ENCODE assay signal across 1 cellular context in the genomic region with DNA sequence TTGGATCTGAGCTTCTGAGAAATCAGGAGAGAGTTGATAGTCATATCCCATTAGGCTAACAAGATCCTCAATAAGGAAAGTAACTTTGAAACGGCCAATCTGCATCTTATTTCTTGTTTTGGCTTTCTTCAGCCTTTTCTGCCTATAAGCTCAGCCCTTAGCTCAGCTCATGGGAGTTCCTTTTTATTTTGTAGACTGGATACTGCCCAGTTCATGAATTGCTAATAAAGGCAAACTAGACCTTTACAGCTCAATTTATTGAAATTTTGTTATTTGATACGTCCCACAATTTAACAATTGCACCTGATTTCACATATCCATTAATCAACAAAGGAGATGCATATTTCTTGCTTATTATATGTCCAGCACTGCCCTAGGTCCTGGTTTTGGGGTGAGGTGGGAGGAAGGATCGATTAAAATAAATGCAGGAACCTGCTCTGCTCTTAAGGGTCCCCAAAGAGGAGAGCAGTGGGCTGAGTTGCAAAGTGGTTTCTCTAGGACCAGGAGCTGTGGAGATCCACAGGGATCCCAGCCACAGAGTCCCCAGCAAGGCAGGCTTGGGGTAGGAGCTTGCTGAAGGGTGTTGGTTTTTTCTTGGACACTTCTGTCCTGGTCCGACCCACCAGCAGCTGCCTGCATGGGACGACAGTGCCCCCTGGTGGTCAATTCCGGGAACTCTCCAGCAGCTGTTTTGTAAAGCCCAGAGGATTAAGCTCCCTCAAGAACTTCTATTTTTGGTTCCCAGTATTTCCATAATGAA.
TF ChIP-seq lines count a peak whose summit lies in the region.

No MANE protein-coding gene starts in this region.

TF ChIP-seq in K562, 482 proteins besides CTCF, POLR2A, EP300 and RAD21 (continued from another document and continues in another):
- TF ChIP-seq, protein P1, sequence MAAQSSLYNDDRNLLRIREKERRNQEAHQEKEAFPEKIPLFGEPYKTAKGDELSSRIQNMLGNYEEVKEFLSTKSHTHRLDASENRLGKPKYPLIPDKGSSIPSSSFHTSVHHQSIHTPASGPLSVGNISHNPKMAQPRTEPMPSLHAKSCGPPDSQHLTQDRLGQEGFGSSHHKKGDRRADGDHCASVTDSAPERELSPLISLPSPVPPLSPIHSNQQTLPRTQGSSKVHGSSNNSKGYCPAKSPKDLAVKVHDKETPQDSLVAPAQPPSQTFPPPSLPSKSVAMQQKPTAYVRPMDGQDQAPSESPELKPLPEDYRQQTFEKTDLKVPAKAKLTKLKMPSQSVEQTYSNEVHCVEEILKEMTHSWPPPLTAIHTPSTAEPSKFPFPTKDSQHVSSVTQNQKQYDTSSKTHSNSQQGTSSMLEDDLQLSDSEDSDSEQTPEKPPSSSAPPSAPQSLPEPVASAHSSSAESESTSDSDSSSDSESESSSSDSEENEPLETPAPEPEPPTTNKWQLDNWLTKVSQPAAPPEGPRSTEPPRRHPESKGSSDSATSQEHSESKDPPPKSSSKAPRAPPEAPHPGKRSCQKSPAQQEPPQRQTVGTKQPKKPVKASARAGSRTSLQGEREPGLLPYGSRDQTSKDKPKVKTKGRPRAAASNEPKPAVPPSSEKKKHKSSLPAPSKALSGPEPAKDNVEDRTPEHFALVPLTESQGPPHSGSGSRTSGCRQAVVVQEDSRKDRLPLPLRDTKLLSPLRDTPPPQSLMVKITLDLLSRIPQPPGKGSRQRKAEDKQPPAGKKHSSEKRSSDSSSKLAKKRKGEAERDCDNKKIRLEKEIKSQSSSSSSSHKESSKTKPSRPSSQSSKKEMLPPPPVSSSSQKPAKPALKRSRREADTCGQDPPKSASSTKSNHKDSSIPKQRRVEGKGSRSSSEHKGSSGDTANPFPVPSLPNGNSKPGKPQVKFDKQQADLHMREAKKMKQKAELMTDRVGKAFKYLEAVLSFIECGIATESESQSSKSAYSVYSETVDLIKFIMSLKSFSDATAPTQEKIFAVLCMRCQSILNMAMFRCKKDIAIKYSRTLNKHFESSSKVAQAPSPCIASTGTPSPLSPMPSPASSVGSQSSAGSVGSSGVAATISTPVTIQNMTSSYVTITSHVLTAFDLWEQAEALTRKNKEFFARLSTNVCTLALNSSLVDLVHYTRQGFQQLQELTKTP (IDR thresholded peaks at IDR 0.05; ENCODE audit: low read depth in 1 of 2, partially characterized antibody in 2 of 2): no peak
- TF ChIP-seq MCM7 (IDR thresholded peaks at IDR 0.05) (no peak), KDM5B (IDR thresholded peaks at IDR 0.05; ENCODE audit: insufficient replicate concordance, low read depth, low read length) (no peak), HDAC1 (IDR thresholded peaks at IDR 0.05) (no peak), SREBF2 (CRISPR knock-in tag; IDR thresholded peaks at IDR 0.05) (no peak), TAF7 (tag; IDR thresholded peaks at IDR 0.05) (no peak), ZNF561 (CRISPR knock-in tag; conservative IDR thresholded peaks at IDR 0.05) (no peak), SMAD4 (CRISPR knock-in tag; conservative IDR thresholded peaks at IDR 0.05) (no peak), DACH1 (IDR thresholded peaks at IDR 0.05; ENCODE audit: partially characterized antibody) (peak; percentile 61), ETS2 (tag; IDR thresholded peaks at IDR 0.05; ENCODE audit: borderline replicate concordance, poor library complexity, severe bottlenecking) (no peak), HMG20A (CRISPR knock-in tag; conservative IDR thresholded peaks at IDR 0.05) (no peak), DMBX1 (CRISPR knock-in tag; IDR thresholded peaks at IDR 0.05; ENCODE audit: borderline replicate concordance) (0 out of 2 replicates have a peak, but pooled peaks have one; percentile 31), CHD2 (IDR thresholded peaks at IDR 0.05; ENCODE audit: low read depth, low read length) (no peak), HNRNPH1 (optimal IDR thresholded peaks at IDR 0.05; ENCODE audit: low read depth, low read length) (no peak), TARDBP (IDR thresholded peaks at IDR 0.05) (no peak), SAP30 (IDR thresholded peaks at IDR 0.05; ENCODE audit: borderline replicate concordance, insufficient read depth, low read depth, low read length, poor library complexity, severe bottlenecking) (no peak), KLF16 (IDR thresholded peaks at IDR 0.05) (0 out of 2 replicates have a peak, but pooled peaks have one; percentile 7), NONO (IDR thresholded peaks at IDR 0.05; ENCODE audit: low read depth in 2 of 2, low read length in 1 of 2) (no peak)
- TF ChIP-seq, protein P2, sequence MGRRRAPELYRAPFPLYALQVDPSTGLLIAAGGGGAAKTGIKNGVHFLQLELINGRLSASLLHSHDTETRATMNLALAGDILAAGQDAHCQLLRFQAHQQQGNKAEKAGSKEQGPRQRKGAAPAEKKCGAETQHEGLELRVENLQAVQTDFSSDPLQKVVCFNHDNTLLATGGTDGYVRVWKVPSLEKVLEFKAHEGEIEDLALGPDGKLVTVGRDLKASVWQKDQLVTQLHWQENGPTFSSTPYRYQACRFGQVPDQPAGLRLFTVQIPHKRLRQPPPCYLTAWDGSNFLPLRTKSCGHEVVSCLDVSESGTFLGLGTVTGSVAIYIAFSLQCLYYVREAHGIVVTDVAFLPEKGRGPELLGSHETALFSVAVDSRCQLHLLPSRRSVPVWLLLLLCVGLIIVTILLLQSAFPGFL (CRISPR knock-in tag; IDR thresholded peaks at IDR 0.05): peak; percentile 92; the same call in 1 of the 2 replicates
- TF ChIP-seq, protein P3, sequence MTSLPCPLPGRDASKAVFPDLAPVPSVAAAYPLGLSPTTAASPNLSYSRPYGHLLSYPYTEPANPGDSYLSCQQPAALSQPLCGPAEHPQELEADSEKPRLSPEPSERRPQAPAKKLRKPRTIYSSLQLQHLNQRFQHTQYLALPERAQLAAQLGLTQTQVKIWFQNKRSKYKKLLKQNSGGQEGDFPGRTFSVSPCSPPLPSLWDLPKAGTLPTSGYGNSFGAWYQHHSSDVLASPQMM (CRISPR knock-in tag; IDR thresholded peaks at IDR 0.05): no peak
- TF ChIP-seq, protein P4, sequence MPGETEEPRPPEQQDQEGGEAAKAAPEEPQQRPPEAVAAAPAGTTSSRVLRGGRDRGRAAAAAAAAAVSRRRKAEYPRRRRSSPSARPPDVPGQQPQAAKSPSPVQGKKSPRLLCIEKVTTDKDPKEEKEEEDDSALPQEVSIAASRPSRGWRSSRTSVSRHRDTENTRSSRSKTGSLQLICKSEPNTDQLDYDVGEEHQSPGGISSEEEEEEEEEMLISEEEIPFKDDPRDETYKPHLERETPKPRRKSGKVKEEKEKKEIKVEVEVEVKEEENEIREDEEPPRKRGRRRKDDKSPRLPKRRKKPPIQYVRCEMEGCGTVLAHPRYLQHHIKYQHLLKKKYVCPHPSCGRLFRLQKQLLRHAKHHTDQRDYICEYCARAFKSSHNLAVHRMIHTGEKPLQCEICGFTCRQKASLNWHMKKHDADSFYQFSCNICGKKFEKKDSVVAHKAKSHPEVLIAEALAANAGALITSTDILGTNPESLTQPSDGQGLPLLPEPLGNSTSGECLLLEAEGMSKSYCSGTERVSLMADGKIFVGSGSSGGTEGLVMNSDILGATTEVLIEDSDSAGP (CRISPR knock-in tag; IDR thresholded peaks at IDR 0.05): no peak
- TF ChIP-seq, protein P5, sequence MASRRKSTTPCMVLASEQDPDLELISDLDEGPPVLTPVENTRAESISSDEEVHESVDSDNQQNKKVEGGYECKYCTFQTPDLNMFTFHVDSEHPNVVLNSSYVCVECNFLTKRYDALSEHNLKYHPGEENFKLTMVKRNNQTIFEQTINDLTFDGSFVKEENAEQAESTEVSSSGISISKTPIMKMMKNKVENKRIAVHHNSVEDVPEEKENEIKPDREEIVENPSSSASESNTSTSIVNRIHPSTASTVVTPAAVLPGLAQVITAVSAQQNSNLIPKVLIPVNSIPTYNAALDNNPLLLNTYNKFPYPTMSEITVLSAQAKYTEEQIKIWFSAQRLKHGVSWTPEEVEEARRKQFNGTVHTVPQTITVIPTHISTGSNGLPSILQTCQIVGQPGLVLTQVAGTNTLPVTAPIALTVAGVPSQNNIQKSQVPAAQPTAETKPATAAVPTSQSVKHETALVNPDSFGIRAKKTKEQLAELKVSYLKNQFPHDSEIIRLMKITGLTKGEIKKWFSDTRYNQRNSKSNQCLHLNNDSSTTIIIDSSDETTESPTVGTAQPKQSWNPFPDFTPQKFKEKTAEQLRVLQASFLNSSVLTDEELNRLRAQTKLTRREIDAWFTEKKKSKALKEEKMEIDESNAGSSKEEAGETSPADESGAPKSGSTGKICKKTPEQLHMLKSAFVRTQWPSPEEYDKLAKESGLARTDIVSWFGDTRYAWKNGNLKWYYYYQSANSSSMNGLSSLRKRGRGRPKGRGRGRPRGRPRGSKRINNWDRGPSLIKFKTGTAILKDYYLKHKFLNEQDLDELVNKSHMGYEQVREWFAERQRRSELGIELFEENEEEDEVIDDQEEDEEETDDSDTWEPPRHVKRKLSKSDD (conservative IDR thresholded peaks at IDR 0.05; ENCODE audit: low read length): no peak
- TF ChIP-seq, protein P6, sequence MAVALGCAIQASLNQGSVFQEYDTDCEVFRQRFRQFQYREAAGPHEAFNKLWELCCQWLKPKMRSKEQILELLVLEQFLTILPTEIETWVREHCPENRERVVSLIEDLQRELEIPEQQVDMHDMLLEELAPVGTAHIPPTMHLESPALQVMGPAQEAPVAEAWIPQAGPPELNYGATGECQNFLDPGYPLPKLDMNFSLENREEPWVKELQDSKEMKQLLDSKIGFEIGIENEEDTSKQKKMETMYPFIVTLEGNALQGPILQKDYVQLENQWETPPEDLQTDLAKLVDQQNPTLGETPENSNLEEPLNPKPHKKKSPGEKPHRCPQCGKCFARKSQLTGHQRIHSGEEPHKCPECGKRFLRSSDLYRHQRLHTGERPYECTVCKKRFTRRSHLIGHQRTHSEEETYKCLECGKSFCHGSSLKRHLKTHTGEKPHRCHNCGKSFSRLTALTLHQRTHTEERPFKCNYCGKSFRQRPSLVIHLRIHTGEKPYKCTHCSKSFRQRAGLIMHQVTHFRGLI (CRISPR knock-in tag; IDR thresholded peaks at IDR 0.05): no peak
- TF ChIP-seq, protein P7, sequence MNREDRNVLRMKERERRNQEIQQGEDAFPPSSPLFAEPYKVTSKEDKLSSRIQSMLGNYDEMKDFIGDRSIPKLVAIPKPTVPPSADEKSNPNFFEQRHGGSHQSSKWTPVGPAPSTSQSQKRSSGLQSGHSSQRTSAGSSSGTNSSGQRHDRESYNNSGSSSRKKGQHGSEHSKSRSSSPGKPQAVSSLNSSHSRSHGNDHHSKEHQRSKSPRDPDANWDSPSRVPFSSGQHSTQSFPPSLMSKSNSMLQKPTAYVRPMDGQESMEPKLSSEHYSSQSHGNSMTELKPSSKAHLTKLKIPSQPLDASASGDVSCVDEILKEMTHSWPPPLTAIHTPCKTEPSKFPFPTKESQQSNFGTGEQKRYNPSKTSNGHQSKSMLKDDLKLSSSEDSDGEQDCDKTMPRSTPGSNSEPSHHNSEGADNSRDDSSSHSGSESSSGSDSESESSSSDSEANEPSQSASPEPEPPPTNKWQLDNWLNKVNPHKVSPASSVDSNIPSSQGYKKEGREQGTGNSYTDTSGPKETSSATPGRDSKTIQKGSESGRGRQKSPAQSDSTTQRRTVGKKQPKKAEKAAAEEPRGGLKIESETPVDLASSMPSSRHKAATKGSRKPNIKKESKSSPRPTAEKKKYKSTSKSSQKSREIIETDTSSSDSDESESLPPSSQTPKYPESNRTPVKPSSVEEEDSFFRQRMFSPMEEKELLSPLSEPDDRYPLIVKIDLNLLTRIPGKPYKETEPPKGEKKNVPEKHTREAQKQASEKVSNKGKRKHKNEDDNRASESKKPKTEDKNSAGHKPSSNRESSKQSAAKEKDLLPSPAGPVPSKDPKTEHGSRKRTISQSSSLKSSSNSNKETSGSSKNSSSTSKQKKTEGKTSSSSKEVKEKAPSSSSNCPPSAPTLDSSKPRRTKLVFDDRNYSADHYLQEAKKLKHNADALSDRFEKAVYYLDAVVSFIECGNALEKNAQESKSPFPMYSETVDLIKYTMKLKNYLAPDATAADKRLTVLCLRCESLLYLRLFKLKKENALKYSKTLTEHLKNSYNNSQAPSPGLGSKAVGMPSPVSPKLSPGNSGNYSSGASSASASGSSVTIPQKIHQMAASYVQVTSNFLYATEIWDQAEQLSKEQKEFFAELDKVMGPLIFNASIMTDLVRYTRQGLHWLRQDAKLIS (CRISPR knock-in tag; IDR thresholded peaks at IDR 0.05): 0 out of 2 replicates have a peak, but pooled peaks have one; percentile 20
- TF ChIP-seq, protein P8, sequence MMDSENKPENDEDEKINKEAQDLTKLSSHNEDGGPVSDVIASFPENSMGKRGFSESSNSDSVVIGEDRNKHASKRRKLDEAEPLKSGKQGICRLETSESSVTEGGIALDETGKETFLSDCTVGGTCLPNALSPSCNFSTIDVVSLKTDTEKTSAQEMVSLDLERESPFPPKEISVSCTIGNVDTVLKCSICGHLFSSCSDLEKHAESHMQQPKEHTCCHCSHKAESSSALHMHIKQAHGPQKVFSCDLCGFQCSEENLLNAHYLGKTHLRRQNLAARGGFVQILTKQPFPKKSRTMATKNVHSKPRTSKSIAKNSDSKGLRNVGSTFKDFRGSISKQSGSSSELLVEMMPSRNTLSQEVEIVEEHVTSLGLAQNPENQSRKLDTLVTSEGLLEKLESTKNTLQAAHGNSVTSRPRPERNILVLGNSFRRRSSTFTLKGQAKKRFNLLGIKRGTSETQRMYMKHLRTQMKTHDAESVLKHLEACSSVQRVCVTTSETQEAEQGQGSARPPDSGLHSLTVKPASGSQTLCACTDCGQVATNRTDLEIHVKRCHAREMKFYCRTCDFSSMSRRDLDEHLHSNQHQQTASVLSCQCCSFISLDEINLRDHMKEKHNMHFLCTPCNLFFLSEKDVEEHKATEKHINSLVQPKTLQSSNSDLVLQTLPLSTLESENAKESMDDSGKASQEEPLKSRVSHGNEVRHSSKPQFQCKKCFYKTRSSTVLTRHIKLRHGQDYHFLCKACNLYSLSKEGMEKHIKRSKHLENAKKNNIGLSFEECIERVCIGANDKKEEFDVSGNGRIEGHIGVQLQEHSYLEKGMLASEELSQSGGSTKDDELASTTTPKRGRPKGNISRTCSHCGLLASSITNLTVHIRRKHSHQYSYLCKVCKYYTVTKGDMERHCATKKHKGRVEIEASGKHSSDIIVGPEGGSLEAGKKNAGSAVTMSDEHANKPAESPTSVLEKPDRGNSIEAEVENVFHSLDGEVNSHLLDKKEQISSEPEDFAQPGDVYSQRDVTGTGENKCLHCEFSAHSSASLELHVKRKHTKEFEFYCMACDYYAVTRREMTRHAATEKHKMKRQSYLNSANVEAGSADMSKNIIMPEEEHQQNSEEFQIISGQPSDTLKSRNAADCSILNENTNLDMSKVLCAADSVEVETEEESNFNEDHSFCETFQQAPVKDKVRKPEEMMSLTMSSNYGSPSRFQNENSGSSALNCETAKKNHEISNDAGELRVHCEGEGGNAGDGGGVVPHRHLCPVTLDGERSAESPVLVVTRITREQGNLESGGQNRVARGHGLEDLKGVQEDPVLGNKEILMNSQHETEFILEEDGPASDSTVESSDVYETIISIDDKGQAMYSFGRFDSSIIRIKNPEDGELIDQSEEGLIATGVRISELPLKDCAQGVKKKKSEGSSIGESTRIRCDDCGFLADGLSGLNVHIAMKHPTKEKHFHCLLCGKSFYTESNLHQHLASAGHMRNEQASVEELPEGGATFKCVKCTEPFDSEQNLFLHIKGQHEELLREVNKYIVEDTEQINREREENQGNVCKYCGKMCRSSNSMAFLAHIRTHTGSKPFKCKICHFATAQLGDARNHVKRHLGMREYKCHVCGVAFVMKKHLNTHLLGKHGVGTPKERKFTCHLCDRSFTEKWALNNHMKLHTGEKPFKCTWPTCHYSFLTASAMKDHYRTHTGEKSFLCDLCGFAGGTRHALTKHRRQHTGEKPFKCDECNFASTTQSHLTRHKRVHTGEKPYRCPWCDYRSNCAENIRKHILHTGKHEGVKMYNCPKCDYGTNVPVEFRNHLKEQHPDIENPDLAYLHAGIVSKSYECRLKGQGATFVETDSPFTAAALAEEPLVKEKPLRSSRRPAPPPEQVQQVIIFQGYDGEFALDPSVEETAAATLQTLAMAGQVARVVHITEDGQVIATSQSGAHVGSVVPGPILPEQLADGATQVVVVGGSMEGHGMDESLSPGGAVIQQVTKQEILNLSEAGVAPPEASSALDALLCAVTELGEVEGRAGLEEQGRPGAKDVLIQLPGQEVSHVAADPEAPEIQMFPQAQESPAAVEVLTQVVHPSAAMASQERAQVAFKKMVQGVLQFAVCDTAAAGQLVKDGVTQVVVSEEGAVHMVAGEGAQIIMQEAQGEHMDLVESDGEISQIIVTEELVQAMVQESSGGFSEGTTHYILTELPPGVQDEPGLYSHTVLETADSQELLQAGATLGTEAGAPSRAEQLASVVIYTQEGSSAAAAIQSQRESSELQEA (IDR thresholded peaks at IDR 0.05; ENCODE audit: low read depth): no peak
